In the genomic region with DNA sequence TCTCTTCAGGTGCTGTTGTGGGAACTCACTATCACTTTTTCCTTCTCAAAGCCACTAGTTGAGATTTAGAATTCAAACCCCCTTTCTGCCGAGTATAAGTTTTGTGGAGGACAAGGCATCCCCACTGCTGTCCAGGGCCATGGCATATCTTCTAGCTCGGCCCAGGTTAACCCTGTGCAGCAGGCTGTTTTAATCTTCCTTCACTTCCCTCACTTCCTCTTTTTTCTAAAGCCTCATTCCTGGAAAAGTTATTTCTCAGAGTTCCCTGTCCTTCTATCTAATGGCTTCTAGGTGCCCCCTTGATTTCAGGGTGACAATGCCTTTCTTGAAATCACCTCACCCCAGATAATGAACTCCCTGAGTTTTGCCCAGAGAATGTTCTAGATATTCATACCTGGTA, we compare ENCODE assay signal across 1 cellular context.
TF ChIP-seq lines count a peak whose summit lies in the region.

No MANE protein-coding gene starts in this region.

TF ChIP-seq in GM23338, 12 proteins besides CTCF, POLR2A, EP300 and RAD21 (continued from another document):
- no peak for TF ChIP-seq POLR2AphosphoS5 (IDR thresholded peaks at IDR 0.05; ENCODE audit: low read depth)
- no peak for TF ChIP-seq CREB1 (CRISPR knock-in tag; IDR thresholded peaks at IDR 0.05; ENCODE audit: low read depth)
- TF ChIP-seq, protein P1, sequence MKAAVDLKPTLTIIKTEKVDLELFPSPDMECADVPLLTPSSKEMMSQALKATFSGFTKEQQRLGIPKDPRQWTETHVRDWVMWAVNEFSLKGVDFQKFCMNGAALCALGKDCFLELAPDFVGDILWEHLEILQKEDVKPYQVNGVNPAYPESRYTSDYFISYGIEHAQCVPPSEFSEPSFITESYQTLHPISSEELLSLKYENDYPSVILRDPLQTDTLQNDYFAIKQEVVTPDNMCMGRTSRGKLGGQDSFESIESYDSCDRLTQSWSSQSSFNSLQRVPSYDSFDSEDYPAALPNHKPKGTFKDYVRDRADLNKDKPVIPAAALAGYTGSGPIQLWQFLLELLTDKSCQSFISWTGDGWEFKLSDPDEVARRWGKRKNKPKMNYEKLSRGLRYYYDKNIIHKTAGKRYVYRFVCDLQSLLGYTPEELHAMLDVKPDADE (IDR thresholded peaks at IDR 0.05), result no peak
- no peak for TF ChIP-seq NANOG (IDR thresholded peaks at IDR 0.05; ENCODE audit: borderline replicate concordance)
- no peak for TF ChIP-seq JUNB (IDR thresholded peaks at IDR 0.05; ENCODE audit: unreplicated experiment)
- TF ChIP-seq STAT1 (IDR thresholded peaks at IDR 0.05; ENCODE audit: unreplicated experiment), result no peak
- no peak for TF ChIP-seq EZH2 (IDR thresholded peaks at IDR 0.05; ENCODE audit: low read depth, unreplicated experiment)
- no peak for TF ChIP-seq ZNF114 (CRISPR knock-in tag; IDR thresholded peaks at IDR 0.05)
- no peak for TF ChIP-seq EZH2phosphoT487 (IDR thresholded peaks at IDR 0.05; ENCODE audit: unreplicated experiment)
- TF ChIP-seq ZNF331 (CRISPR knock-in tag; IDR thresholded peaks at IDR 0.05; ENCODE audit: low read depth), result no peak
